2 cellular contexts compared by ENCODE assay signal in genomic region chr6:10564975-10565374, GRCh38.
TF ChIP-seq lines count a peak whose summit lies in the region.

No MANE protein-coding gene starts in this region.

TF ChIP-seq in GM23338, 12 proteins besides CTCF, POLR2A, EP300 and RAD21:
- TF ChIP-seq EZH2phosphoT487 (IDR thresholded peaks at IDR 0.05; ENCODE audit: unreplicated experiment) (no peak), STAT1 (IDR thresholded peaks at IDR 0.05; ENCODE audit: unreplicated experiment) (no peak), ZNF462 (CRISPR knock-in tag; IDR thresholded peaks at IDR 0.05) (no peak), ZNF331 (CRISPR knock-in tag; IDR thresholded peaks at IDR 0.05; ENCODE audit: low read depth) (no peak), ZNF114 (CRISPR knock-in tag; IDR thresholded peaks at IDR 0.05) (no peak), EZH2 (IDR thresholded peaks at IDR 0.05; ENCODE audit: low read depth, unreplicated experiment) (no peak), ETS1 (IDR thresholded peaks at IDR 0.05) (no peak), POLR2AphosphoS5 (IDR thresholded peaks at IDR 0.05; ENCODE audit: low read depth) (no peak), NANOG (IDR thresholded peaks at IDR 0.05; ENCODE audit: borderline replicate concordance) (no peak), JUNB (IDR thresholded peaks at IDR 0.05; ENCODE audit: unreplicated experiment) (no peak)

TF ChIP-seq in K562, 482 proteins besides CTCF, POLR2A, EP300 and RAD21:
- TF ChIP-seq ZNF280B (CRISPR knock-in tag; IDR thresholded peaks at IDR 0.05) (no peak), ZHX1 (conservative IDR thresholded peaks at IDR 0.05; ENCODE audit: low read length) (no peak), BACH1 (tag; IDR thresholded peaks at IDR 0.05) (no peak), HNRNPL (IDR thresholded peaks at IDR 0.05; ENCODE audit: low read depth, low read length) (no peak), RNF2 (IDR thresholded peaks at IDR 0.05) (no peak)
- TF ChIP-seq, protein P1, sequence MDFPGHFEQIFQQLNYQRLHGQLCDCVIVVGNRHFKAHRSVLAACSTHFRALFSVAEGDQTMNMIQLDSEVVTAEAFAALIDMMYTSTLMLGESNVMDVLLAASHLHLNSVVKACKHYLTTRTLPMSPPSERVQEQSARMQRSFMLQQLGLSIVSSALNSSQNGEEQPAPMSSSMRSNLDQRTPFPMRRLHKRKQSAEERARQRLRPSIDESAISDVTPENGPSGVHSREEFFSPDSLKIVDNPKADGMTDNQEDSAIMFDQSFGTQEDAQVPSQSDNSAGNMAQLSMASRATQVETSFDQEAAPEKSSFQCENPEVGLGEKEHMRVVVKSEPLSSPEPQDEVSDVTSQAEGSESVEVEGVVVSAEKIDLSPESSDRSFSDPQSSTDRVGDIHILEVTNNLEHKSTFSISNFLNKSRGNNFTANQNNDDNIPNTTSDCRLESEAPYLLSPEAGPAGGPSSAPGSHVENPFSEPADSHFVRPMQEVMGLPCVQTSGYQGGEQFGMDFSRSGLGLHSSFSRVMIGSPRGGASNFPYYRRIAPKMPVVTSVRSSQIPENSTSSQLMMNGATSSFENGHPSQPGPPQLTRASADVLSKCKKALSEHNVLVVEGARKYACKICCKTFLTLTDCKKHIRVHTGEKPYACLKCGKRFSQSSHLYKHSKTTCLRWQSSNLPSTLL (IDR thresholded peaks at IDR 0.05): no peak
